34 cellular contexts compared by ENCODE assay signal in the genomic region with DNA sequence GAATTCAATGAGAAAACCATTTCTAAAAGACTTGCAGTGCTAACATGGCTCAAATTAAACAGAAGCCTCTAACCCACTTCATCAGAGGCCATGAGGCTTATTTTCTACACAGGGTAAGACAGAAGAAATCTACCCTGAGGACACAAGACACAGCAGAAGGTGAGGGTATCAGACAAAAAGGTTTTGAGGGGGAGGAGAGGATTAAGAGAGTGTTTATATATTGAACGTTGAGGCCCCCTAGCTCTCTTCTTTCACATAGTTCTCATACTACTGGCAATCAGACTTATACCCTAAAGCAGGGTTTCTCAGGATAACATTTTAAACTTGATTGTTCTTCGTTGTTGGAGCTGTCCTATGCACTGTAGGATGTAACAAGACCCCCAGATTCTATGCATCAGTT.
"Had no signal": no experiment of that assay in that cellular context is flagged by ENCODE, and none has a peak within 500 bp of the region (broad histone marks: within the 10 kb centered on the region; RNA-seq: fewer than 3 reads in every experiment).

No MANE protein-coding gene starts in this region.

- DNase-seq: activated CD4-positive, alpha-beta memory T cell treated with anti-CD3 and anti-CD28 coated beads for 36 hours; activated CD4-positive, alpha-beta T cell treated with anti-CD3 and anti-CD28 coated beads, Interleukin-2, amount 10 ng/mL, durations not matched to agents 24 days and 14 days; activated CD4-positive, CD25-positive, alpha-beta regulatory T cell treated with anti-CD3 and anti-CD28 coated beads, Interleukin-2, amount 50 U/mL, for 72 hours; activated CD8-positive, alpha-beta memory T cell treated with anti-CD3 and anti-CD28 coated beads, Interleukin-2, amount 50 U/mL, for 4 hours; activated gamma-delta T cell treated with Interleukin-2 at 50 U/mL for 16 hours; activated T-cell treated with anti-CD3 and anti-CD28 coated beads, Interleukin-2, amount 50 U/mL, for 24 hours; adrenal gland; aorta; body of pancreas; cerebellar nuclear complex; colonic mucosa; effector CD8-positive, alpha-beta T cell; esophagus squamous epithelium; foreskin melanocyte; left colon; mammary epithelial cell; midbrain; naive thymus-derived CD4-positive, alpha-beta T cell; occipital lobe; psoas muscle; sigmoid colon; stimulated activated CD4-positive, alpha-beta T cell treated with anti-CD3 and anti-CD28 coated beads, Interleukin-15, amount 100 ng/mL, for 24 hours; stimulated activated CD4-positive, alpha-beta T cell treated with anti-CD3 and anti-CD28 coated beads, Interleukin-2, amount 100 ng/mL, for 24 hours; stimulated activated naive CD4-positive, alpha-beta T cell treated with Interleukin-2 at 50 U/mL for 16 hours; T1000 had no signal

- H3K9me3 ChIP-seq: body of pancreas, colonic mucosa, sigmoid colon had no signal

- H3K27ac Mint-ChIP-seq: activated CD4-positive, alpha-beta memory T cell treated with anti-CD3 and anti-CD28 coated beads for 36 hours; activated CD4-positive, alpha-beta T cell treated with anti-CD3 and anti-CD28 coated beads, Interleukin-2, amount 10 ng/mL, durations not matched to agents 24 days and 14 days; activated naive CD4-positive, alpha-beta T cell treated with anti-CD3 and anti-CD28 coated beads, Interleukin-2, amount 50 U/mL, for 72 hours; activated T-helper 17 cell treated with anti-CD3 and anti-CD28 coated beads, Interleukin-2, amount 50 U/mL, for 72 hours; T-helper 1 cell treated with Interleukin-12 subunit alpha and Interleukin-12 subunit beta and Interleukin-4 antibody, amounts not matched to agents 30 μg/mL and 1 μg/mL, for 36 hours had no signal

- H3K27ac ChIP-seq: adrenal gland, body of pancreas, colonic mucosa, epithelial cell of prostate, esophagus squamous epithelium, parathyroid adenoma, psoas muscle, sigmoid colon, tibial nerve had no signal

- H3K27me3 Mint-ChIP-seq: activated CD4-positive, alpha-beta memory T cell treated with anti-CD3 and anti-CD28 coated beads for 36 hours; activated CD4-positive, alpha-beta T cell treated with anti-CD3 and anti-CD28 coated beads, Interleukin-2, amount 10 ng/mL, durations not matched to agents 24 days and 14 days; activated T-cell treated with anti-CD3 and anti-CD28 coated beads, Interleukin-2, amount 50 U/mL, for 24 hours; activated T-helper 17 cell treated with anti-CD3 and anti-CD28 coated beads, Interleukin-2, amount 50 U/mL, for 72 hours; naive thymus-derived CD4-positive, alpha-beta T cell had no signal

- FAIRE-seq: endometrium, keratinocyte had no signal

- H2AFZ ChIP-seq: parathyroid adenoma had no signal

- H3K4me1 ChIP-seq: body of pancreas, colonic mucosa, esophagus squamous epithelium, parathyroid adenoma, tibial nerve had no signal

- H3K9ac ChIP-seq: parathyroid adenoma had no signal

- H3K4me3 ChIP-seq: adrenal gland, body of pancreas, colonic mucosa, esophagus squamous epithelium, psoas muscle, sigmoid colon, tibial nerve had no signal

- H3K4me3 Mint-ChIP-seq: activated CD4-positive, alpha-beta memory T cell treated with anti-CD3 and anti-CD28 coated beads for 36 hours; activated CD4-positive, alpha-beta T cell treated with anti-CD3 and anti-CD28 coated beads, Interleukin-2, amount 10 ng/mL, durations not matched to agents 24 days and 14 days; activated T-cell treated with anti-CD3 and anti-CD28 coated beads, Interleukin-2, amount 50 U/mL, for 24 hours; activated T-helper 17 cell treated with anti-CD3 and anti-CD28 coated beads, Interleukin-2, amount 50 U/mL, for 72 hours; naive thymus-derived CD4-positive, alpha-beta T cell; neural crest cell; T-helper 1 cell treated with Interleukin-12 subunit alpha and Interleukin-12 subunit beta and Interleukin-4 antibody, amounts not matched to agents 30 μg/mL and 1 μg/mL, for 36 hours had no signal

- H3K27me3 ChIP-seq: adrenal gland, body of pancreas, colonic mucosa, esophagus squamous epithelium, sigmoid colon, tibial nerve had no signal

- H3K36me3 ChIP-seq: adrenal gland, colonic mucosa had no signal

- ATAC-seq: activated naive CD4-positive, alpha-beta T cell treated with anti-CD3 and anti-CD28 coated beads, Interleukin-2, amount 50 U/mL, for 72 hours; activated T-helper 17 cell treated with anti-CD3 and anti-CD28 coated beads, Interleukin-2, amount 50 U/mL, for 72 hours; body of pancreas; left colon; naive thymus-derived CD4-positive, alpha-beta T cell; psoas muscle had no signal
